1 cellular context compared by ENCODE assay signal in genomic region chr5:173778152-173778782, GRCh38.
TF ChIP-seq lines count a peak whose summit lies in the region.

No MANE protein-coding gene starts in this region.

TF ChIP-seq in K562, 482 proteins besides CTCF, POLR2A, EP300 and RAD21 (continued from another document and continues in another):
- TF ChIP-seq POU5F1 (IDR thresholded peaks at IDR 0.05; ENCODE audit: borderline replicate concordance, low read depth, low read length, partially characterized antibody): no peak
- no peak for TF ChIP-seq SRF (CRISPR knock-in tag; IDR thresholded peaks at IDR 0.05)
- TF ChIP-seq THRB (CRISPR knock-in tag; conservative IDR thresholded peaks at IDR 0.05): no peak
- no peak for TF ChIP-seq NR3C1 (CRISPR knock-in tag; IDR thresholded peaks at IDR 0.05)
- TF ChIP-seq NR2C1 (IDR thresholded peaks at IDR 0.05): no peak
- TF ChIP-seq NR2C1 (tag; IDR thresholded peaks at IDR 0.05): peak; percentile 74
- TF ChIP-seq BMI1 (IDR thresholded peaks at IDR 0.05; ENCODE audit: low read length): no peak
- no peak for TF ChIP-seq MYNN (IDR thresholded peaks at IDR 0.05)
- no peak for TF ChIP-seq MYNN (CRISPR knock-in tag; IDR thresholded peaks at IDR 0.05)
- TF ChIP-seq IRF1 (CRISPR knock-in tag; IDR thresholded peaks at IDR 0.05; ENCODE audit: borderline replicate concordance): no peak
- 0 out of 2 replicates have a peak, but pooled peaks have one; percentile 67 for TF ChIP-seq NFXL1 (CRISPR knock-in tag; IDR thresholded peaks at IDR 0.05)
- TF ChIP-seq RNF219 (CRISPR knock-in tag; IDR thresholded peaks at IDR 0.05): no peak
- TF ChIP-seq ASH1L (IDR thresholded peaks at IDR 0.05; ENCODE audit: borderline replicate concordance, low read depth, partially characterized antibody): no peak
- no peak for TF ChIP-seq PML (IDR thresholded peaks at IDR 0.05; ENCODE audit: low read length)
- no peak; the same call in 1 of the 2 replicates for TF ChIP-seq CEBPG (CRISPR knock-in tag; IDR thresholded peaks at IDR 0.05)
- peak; percentile 66; a peak in 3 of 4 replicates for TF ChIP-seq CEBPG (tag; conservative IDR thresholded peaks at IDR 0.05 in 1 of 2, IDR thresholded peaks at IDR 0.05 in 1 of 2)
- TF ChIP-seq ZC3H11A (IDR thresholded peaks at IDR 0.05; ENCODE audit: low read depth, low read length): no peak
- no peak for TF ChIP-seq SMARCA5 (IDR thresholded peaks at IDR 0.05)
- TF ChIP-seq FOXP4 (CRISPR knock-in tag; IDR thresholded peaks at IDR 0.05; ENCODE audit: borderline replicate concordance): no peak
- TF ChIP-seq ZNF830 (CRISPR knock-in tag; IDR thresholded peaks at IDR 0.05): no peak
- TF ChIP-seq ZNF766 (CRISPR knock-in tag; conservative IDR thresholded peaks at IDR 0.05): peak; percentile 69; the same call in 1 of the 2 replicates
- no peak for TF ChIP-seq MLX (CRISPR knock-in tag; conservative IDR thresholded peaks at IDR 0.05)
- no peak for TF ChIP-seq EGR1 (conservative IDR thresholded peaks at IDR 0.05)
- no peak for TF ChIP-seq ZNF436 (CRISPR knock-in tag; IDR thresholded peaks at IDR 0.05)
- TF ChIP-seq HDAC6 (IDR thresholded peaks at IDR 0.05; ENCODE audit: low read depth, low read length): no peak
- TF ChIP-seq NFIC (IDR thresholded peaks at IDR 0.05): no peak
- TF ChIP-seq PYGO2 (tag; IDR thresholded peaks at IDR 0.05): no peak
- TF ChIP-seq GTF3C2 (IDR thresholded peaks at IDR 0.05; ENCODE audit: borderline replicate concordance, extremely low read depth, insufficient read length): no peak
- no peak for TF ChIP-seq MAFK (IDR thresholded peaks at IDR 0.05; ENCODE audit: low read length)
- no peak for TF ChIP-seq ILF3 (IDR thresholded peaks at IDR 0.05; ENCODE audit: borderline replicate concordance)
- no peak for TF ChIP-seq TOE1 (IDR thresholded peaks at IDR 0.05; ENCODE audit: borderline replicate concordance)
- no peak for TF ChIP-seq TOE1 (CRISPR knock-in tag; IDR thresholded peaks at IDR 0.05; ENCODE audit: borderline replicate concordance, low read depth)
- TF ChIP-seq BCLAF1 (IDR thresholded peaks at IDR 0.05; ENCODE audit: borderline replicate concordance in 1 of 2, control insufficient read depth in 1 of 2, low read depth in 2 of 2, low read length in 1 of 2): no peak
- TF ChIP-seq ZNF449 (CRISPR knock-in tag; IDR thresholded peaks at IDR 0.05): peak; percentile 71; the same call in 1 of the 2 replicates
- no peak for TF ChIP-seq DNMT1 (IDR thresholded peaks at IDR 0.05)
- no peak for TF ChIP-seq ZNF764 (CRISPR knock-in tag; IDR thresholded peaks at IDR 0.05; ENCODE audit: low read depth)
- no peak for TF ChIP-seq THRA (IDR thresholded peaks at IDR 0.05)
- no peak for TF ChIP-seq RBM25 (IDR thresholded peaks at IDR 0.05; ENCODE audit: low read depth, low read length, severe bottlenecking)
- TF ChIP-seq ZKSCAN3 (CRISPR knock-in tag; IDR thresholded peaks at IDR 0.05): no peak
- TF ChIP-seq SRSF9 (IDR thresholded peaks at IDR 0.05; ENCODE audit: borderline replicate concordance, low read depth, low read length): no peak
- TF ChIP-seq CBX1 (IDR thresholded peaks at IDR 0.05; ENCODE audit: low read depth): no peak
- no peak for TF ChIP-seq JUNB (CRISPR knock-in tag; conservative IDR thresholded peaks at IDR 0.05)
- TF ChIP-seq ZNF175 (CRISPR knock-in tag; IDR thresholded peaks at IDR 0.05; ENCODE audit: low read depth): peak; percentile 96
- TF ChIP-seq ZNF699 (CRISPR knock-in tag; IDR thresholded peaks at IDR 0.05; ENCODE audit: insufficient replicate concordance): no peak
- TF ChIP-seq UBTF (IDR thresholded peaks at IDR 0.05; ENCODE audit: borderline replicate concordance in 1 of 2, low read depth in 2 of 2, low read length in 2 of 2): no peak
- TF ChIP-seq NR1H2 (CRISPR knock-in tag; IDR thresholded peaks at IDR 0.05): no peak
- TF ChIP-seq NCOA1 (IDR thresholded peaks at IDR 0.05; ENCODE audit: low read depth): no peak
- no peak for TF ChIP-seq TAL1 (IDR thresholded peaks at IDR 0.05)
- no peak for TF ChIP-seq ZNF23 (CRISPR knock-in tag; IDR thresholded peaks at IDR 0.05)
- TF ChIP-seq GTF2A2 (tag; IDR thresholded peaks at IDR 0.05): peak; percentile 76
- no peak for TF ChIP-seq FOXK1 (CRISPR knock-in tag; IDR thresholded peaks at IDR 0.05; ENCODE audit: borderline replicate concordance)
- peak; percentile 83 for TF ChIP-seq ZBTB17 (CRISPR knock-in tag; IDR thresholded peaks at IDR 0.05)
- no peak for TF ChIP-seq ZNF57 (CRISPR knock-in tag; IDR thresholded peaks at IDR 0.05)
